12 cellular contexts compared by ENCODE assay signal in the genomic region with DNA sequence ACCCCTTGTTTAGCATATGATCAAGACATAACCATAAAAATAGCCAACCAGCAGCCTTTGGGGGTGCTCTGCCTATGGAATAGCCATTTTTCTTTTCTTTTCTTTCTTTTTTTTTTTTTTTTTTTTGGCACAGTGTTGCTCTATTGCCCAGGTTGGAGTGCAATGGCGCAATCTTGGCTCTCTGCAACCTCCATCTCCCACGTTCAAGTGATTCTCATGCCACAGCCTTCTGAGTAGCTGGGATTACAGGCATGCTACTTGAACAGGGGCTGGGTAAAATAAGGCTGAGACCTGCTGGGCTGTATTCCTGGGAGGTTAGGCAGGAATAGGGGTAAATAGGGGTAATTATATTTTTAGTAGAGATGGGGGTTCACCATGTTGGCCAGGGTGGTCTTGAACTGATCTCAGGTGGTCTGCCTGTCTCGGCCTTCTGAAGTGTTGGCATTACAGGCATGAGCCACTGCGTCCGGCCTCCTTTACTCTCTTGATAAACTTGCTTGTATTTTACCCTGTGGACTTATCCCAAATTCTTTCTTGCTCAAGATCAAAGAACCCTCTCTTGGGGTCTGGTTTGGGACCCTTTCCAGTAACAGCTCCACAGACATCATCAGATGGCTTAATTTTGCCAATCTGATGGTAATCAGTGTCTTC. TPM values are rescaled to one million over a fixed set of nuclear protein-coding genes. Genes with fewer than 3 reads are reported as not detected.
"Had no signal": no experiment of that assay in that cellular context is flagged by ENCODE, and none has a peak within 500 bp of the region (broad histone marks: within the 10 kb centered on the region; RNA-seq: fewer than 3 reads in every experiment).

No MANE protein-coding gene starts in this region.

- FAIRE-seq: small intestine had no signal

- DNase-seq: activated CD4-positive, alpha-beta T cell treated with anti-CD3 and anti-CD28 coated beads for 4 hours; activated CD8-positive, alpha-beta T cell treated with anti-CD3 and anti-CD28 coated beads, Interleukin-2, amount 10 ng/mL, durations not matched to agents 7 days and 5 days; activated naive CD4-positive, alpha-beta T cell treated with Interleukin-2 at 50 U/mL for 16 hours; central memory CD4-positive, alpha-beta T cell; cortex of kidney; effector memory CD4-positive, alpha-beta T cell; immature natural killer cell; mesenchymal stem cell; small intestine had no signal

- H3K9me3 ChIP-seq: tibial nerve had no signal

- H3K36me3 ChIP-seq: tibial nerve had no signal

- H3K4me1 Mint-ChIP-seq: immature natural killer cell had no signal

- H3K9me3 Mint-ChIP-seq: immature natural killer cell had no signal

- H3K27ac ChIP-seq: tibial nerve, VCaP had no signal

- ATAC-seq: activated CD8-positive, alpha-beta T cell treated with anti-CD3 and anti-CD28 coated beads, Interleukin-2, amount 10 ng/mL, durations not matched to agents 7 days and 5 days had no signal

- H3K27ac Mint-ChIP-seq: activated CD8-positive, alpha-beta T cell treated with anti-CD3 and anti-CD28 coated beads, Interleukin-2, amount 10 ng/mL, durations not matched to agents 7 days and 5 days; immature natural killer cell had no signal

- H3K4me3 Mint-ChIP-seq: activated CD8-positive, alpha-beta T cell treated with anti-CD3 and anti-CD28 coated beads, Interleukin-2, amount 10 ng/mL, durations not matched to agents 7 days and 5 days; immature natural killer cell; neural crest cell had no signal

- H3K27me3 ChIP-seq: tibial nerve had no signal

- H3K36me3 Mint-ChIP-seq: immature natural killer cell had no signal

- H3K4me3 ChIP-seq: tibial nerve had no signal

RNA-seq across cellular contexts. Expression of a gene that starts 5.8 kb away (rescaled TPM):
- total RNA-seq: activated CD8-positive, alpha-beta T cell treated with anti-CD3 and anti-CD28 coated beads, Interleukin-2, amount 10 ng/mL, durations not matched to agents 7 days and 5 days had no signal
- polyA plus RNA-seq: immature natural killer cell had no signal
